In genomic region chr6:162727347-162728176, GRCh38 we compare ENCODE assay signal across 8 cellular contexts. TPM values are rescaled to one million over a fixed set of nuclear protein-coding genes. Genes with fewer than 3 reads are reported as not detected.
DNase-seq lines count a peak whose midpoint lies in the region; ATAC-seq, FAIRE-seq and TF ChIP-seq lines count a peak whose summit lies in the region.

Gene PACRG (plus strand): TSS chr6:162727974.
Gene PRKN (minus strand): TSS chr6:162727766.

- H3K27ac ChIP-seq in spleen: peak within 1 kb of the TSS; percentile 57 to 91 (median 86)

- 1 to 4% (median 1%) methylated on average over 20 to 79 of the region's 79 CpGs for WGBS in spleen, 5 donors

- peaks cover 6 to 19% (median 10%) of the 10 kb centered on the region in 6 donors for H3K4me1 ChIP-seq in spleen

- no peaks in the 10 kb centered on the region for H3K27me3 ChIP-seq in spleen (replicated peaks in 1 of 7)

- ATAC-seq in GM18858 (IDR thresholded peaks at IDR 0.05; ENCODE audit: unreplicated experiment) (peak; percentile 92), HG03095 (IDR thresholded peaks at IDR 0.05; ENCODE audit: unreplicated experiment) (peak; percentile 98)

- H3K4me3 ChIP-seq in spleen: peak within 1 kb of the TSS; percentile 53 to 94 (median 76)

- peaks cover 0 to 10% (median 8%) of the 10 kb centered on the region in 8 donors for H3K9me3 ChIP-seq in spleen

- DNase-seq in 8988T (peak; percentile 82), NCI-H2171 treated with DMSO at 0.1 percent for 48 hours (lab: John Stamatoyannopoulos, UW) (peak; percentile 96), cerebellar nuclear complex (lab: John Stamatoyannopoulos, UW) (peak; percentile 91 to 97), spleen (peak; percentile 98)
- peak; percentile 97 for DNase-seq in activated CD4-positive, CD25-positive, alpha-beta regulatory T cell treated with anti-CD3 and anti-CD28 coated beads, Interleukin-2, amount 50 U/mL, for 72 hours

- intact Hi-C loops in spleen (cut with DNase I; ENCODE audit: low total_unique reads): no loop called here

- peak; percentile 31 to 90 (median 55) for TF ChIP-seq POLR2A in spleen (IDR thresholded peaks at IDR 0.05)

- FAIRE-seq in islet of Langerhans (lab: Jason Lieb, UNC): peak; percentile 88

- TF ChIP-seq CTCF in spleen (IDR thresholded peaks at IDR 0.05 in 8 of 11, conservative IDR thresholded peaks at IDR 0.05 in 3 of 11): peak in 2 of 11 experiments; percentile 11 to 13

- no peaks in the 10 kb centered on the region for H3K36me3 ChIP-seq in spleen

RNA-seq across cellular contexts. Expression of gene PACRG, which starts in this region (rescaled TPM):
- total RNA-seq in spleen: 1 to 10 TPM in 3 of 7 donors, not detected in 4; 1.0 to 2.0 (median 1.1) TPM
- polyA plus RNA-seq in spleen: under 1 TPM in 2 of 3 donors, not detected in 1; 0.32 to 0.42 TPM

RNA-seq across cellular contexts. Expression of gene PRKN, which starts in this region (rescaled TPM):
- total RNA-seq in spleen: 10 to 100 TPM in 4 of 7 donors, 1 to 10 TPM in 3; 5.6 to 14.1 (median 10.2) TPM
- polyA plus RNA-seq in spleen: under 1 TPM; 0.23 to 0.54 (median 0.28) TPM

Comparison
In these comparisons a context has a peak if more than half of its experiments do, and no peak if none do; other contexts are left out.
1. Peak in every context shown above with its lines: DNase-seq, ATAC-seq, H3K4me3 ChIP-seq and H3K27ac ChIP-seq.